In genomic region chr10:46557319-46558140, GRCh38 we compare ENCODE assay signal across 11 cellular contexts. TPM values are rescaled to one million over a fixed set of nuclear protein-coding genes. Genes with fewer than 3 reads are reported as not detected.
DNase-seq lines count a peak whose midpoint lies in the region; ATAC-seq and TF ChIP-seq lines count a peak whose summit lies in the region.
"Had no signal": no experiment of that assay in that cellular context is flagged by ENCODE, and none has a peak within 500 bp of the region (broad histone marks: within the 10 kb centered on the region; RNA-seq: fewer than 3 reads in every experiment).

No MANE protein-coding gene starts in this region.

- H3K27ac Mint-ChIP-seq in chondrocyte (ENCODE audit: unreplicated experiment) = no peak overlapping the region

- peaks cover 9% of the 10 kb centered on the region for H3K27me3 Mint-ChIP-seq in chondrocyte (ENCODE audit: low read depth)

- no peaks in the 10 kb centered on the region for H3K36me3 Mint-ChIP-seq in chondrocyte (ENCODE audit: low read depth)

- TF ChIP-seq CTCF in chondrocyte (IDR thresholded peaks at IDR 0.05) = no peak

- peak overlapping the region; percentile 76 for H3K4me3 Mint-ChIP-seq in chondrocyte (ENCODE audit: unreplicated experiment)

- DNase-seq in stimulated activated CD4-positive, alpha-beta T cell treated with anti-CD3 and anti-CD28 coated beads, Interleukin-15, amount 100 ng/mL, for 24 hours = peak; percentile 7
- DNase-seq in stimulated activated CD4-positive, alpha-beta T cell treated with anti-CD3 and anti-CD28 coated beads, Interleukin-12 subunit alpha, Interleukin-12 subunit beta, amount 100 ng/mL, for 4 hours = no peak
- DNase-seq in chondrocyte (ENCODE audit: low spot score) (peak; percentile 97), mucosa of gallbladder (ENCODE audit: low spot score) (peak; percentile 12), cortex of kidney (lab: John Stamatoyannopoulos, UW) (no peak)
- DNase-seq: NCI-H524 treated with DMSO at 0.1 percent for 48 hours had no signal

- no peak for ATAC-seq in HG03442 (IDR thresholded peaks at IDR 0.05; ENCODE audit: unreplicated experiment)
- no peak for ATAC-seq in HG03159 (IDR thresholded peaks at IDR 0.05; ENCODE audit: unreplicated experiment)
- no peak for ATAC-seq in HG02973 (IDR thresholded peaks at IDR 0.05; ENCODE audit: unreplicated experiment)

- H3K9me3 Mint-ChIP-seq in chondrocyte (ENCODE audit: low read depth) = no peaks in the 10 kb centered on the region

- H3K4me1 Mint-ChIP-seq in chondrocyte (ENCODE audit: low read depth) = peaks cover 10% of the 10 kb centered on the region

RNA-seq across cellular contexts. Expression of gene GPRIN2, which starts 1.1 kb away (rescaled TPM):
- total RNA-seq in chondrocyte (5.4 to 12.3 TPM (median 5.7 TPM) in 3 replicates), mucosa of gallbladder (14.8 TPM)
- total RNA-seq: dermis microvascular lymphatic vessel endothelial cell, lung microvascular endothelial cell had no signal

RNA-seq across cellular contexts. Expression of gene SYT15, which starts 21.4 kb away (rescaled TPM):
- total RNA-seq in chondrocyte (11.6 to 44.3 TPM (median 14.5 TPM) in 3 replicates), mucosa of gallbladder (1.4 TPM)

Comparison
In these comparisons a context has a peak if more than half of its experiments do, and no peak if none do; other contexts are left out.
1. DNase-seq: peak in stimulated activated CD4-positive, alpha-beta T cell treated with anti-CD3 and anti-CD28 coated beads, Interleukin-15, amount 100 ng/mL, for 24 hours (single experiment), chondrocyte (single experiment) and mucosa of gallbladder (single experiment); none in stimulated activated CD4-positive, alpha-beta T cell treated with anti-CD3 and anti-CD28 coated beads, Interleukin-12 subunit alpha, Interleukin-12 subunit beta, amount 100 ng/mL, for 4 hours (single experiment) and cortex of kidney (single experiment).